ENCODE assay signal across 29 cellular contexts in the genomic region with DNA sequence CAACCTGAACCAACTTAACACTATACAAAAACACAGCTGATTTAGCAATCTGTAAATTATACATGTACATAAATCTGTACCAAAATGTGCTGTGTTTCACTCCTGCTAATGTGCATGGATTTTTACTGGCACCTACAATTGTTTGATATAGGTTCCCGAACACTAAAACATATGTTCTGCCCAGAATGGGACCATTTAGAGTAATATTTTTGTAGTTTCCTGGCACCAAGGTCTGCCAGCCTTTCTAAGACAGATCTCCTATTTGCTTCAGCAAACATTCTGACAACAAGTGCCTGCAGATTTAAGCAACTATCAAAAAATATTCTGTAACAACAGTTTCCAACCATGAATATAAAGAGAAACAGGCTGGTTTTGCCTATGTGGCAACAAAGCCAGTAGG. TPM values are rescaled to one million over a fixed set of nuclear protein-coding genes. Genes with fewer than 3 reads are reported as not detected.
"Had no signal": no experiment of that assay in that cellular context is flagged by ENCODE, and none has a peak within 500 bp of the region (broad histone marks: within the 10 kb centered on the region; RNA-seq: fewer than 3 reads in every experiment).

No MANE protein-coding gene starts in this region.

- H3K4me3 ChIP-seq: hepatocyte, left lung, lower lobe of right lung, pancreas, prostate gland, spleen, testis, thyroid gland, transverse colon, upper lobe of right lung had no signal

- ATAC-seq: left colon; left lung; lower lobe of right lung; naive thymus-derived CD8-positive, alpha-beta T cell; pancreas; right cardiac atrium; sciatic nerve; stimulated activated memory B cell treated with anti-CD40 and anti-IgM and Interleukin-4, amounts not matched to agents 10 μg/mL and 1 μg/mL and 100 μg/mL, for 72 hours; stimulated activated naive CD8-positive, alpha-beta T cell treated with anti-CD3 and anti-CD28 coated beads, Interleukin-15, amount 100 ng/mL, for 72 hours; upper lobe of right lung had no signal

- H3K9me3 ChIP-seq: left lung, lower lobe of right lung, pancreas, prostate gland, spleen, testis, thyroid gland, transverse colon, upper lobe of right lung had no signal

- H3K27me3 ChIP-seq: testis, thyroid gland had no signal

- H2AFZ ChIP-seq: hepatocyte had no signal

- H3K4me2 ChIP-seq: hepatocyte had no signal

- H3K36me3 ChIP-seq: left lung, lower lobe of right lung, pancreas, prostate gland, spleen, thyroid gland, transverse colon, upper lobe of right lung had no signal

- H3K4me1 ChIP-seq: prostate gland had no signal

- H3K27ac ChIP-seq: hepatocyte, left lung, lower lobe of right lung, pancreas, prostate gland, spleen, testis, thyroid gland, transverse colon, upper lobe of right lung had no signal

- FAIRE-seq: kidney, pancreas, small intestine, urothelium cell line had no signal

- H3K79me2 ChIP-seq: hepatocyte had no signal

- DNase-seq: kidney; left colon; left lung; lower lobe of right lung; mammary epithelial cell; mesenchymal stem cell; naive thymus-derived CD8-positive, alpha-beta T cell; nucleus accumbens; pancreas; posterior cingulate gyrus; retina; right cardiac atrium; small intestine; spleen; stimulated activated CD4-positive, alpha-beta T cell treated with anti-CD3 and anti-CD28 coated beads, Interleukin-4, amount 100 ng/mL, for 4 hours; stimulated activated CD8-positive, alpha-beta memory T cell treated with anti-CD3 and anti-CD28 coated beads, Interleukin-4, amount 100 ng/mL, for 48 hours; stimulated activated naive CD4-positive, alpha-beta T cell treated with Interleukin-2 at 50 U/mL for 16 hours; stimulated activated naive CD8-positive, alpha-beta T cell treated with anti-CD3 and anti-CD28 coated beads, Interleukin-15, amount 100 ng/mL, for 72 hours; substantia nigra; testis; thyroid gland; transverse colon; upper lobe of right lung had no signal

RNA-seq across cellular contexts. Expression of a gene that starts 4.2 kb away (rescaled TPM):
- total RNA-seq: liver; lower lobe of right lung; mammary epithelial cell; naive thymus-derived CD8-positive, alpha-beta T cell; right cardiac atrium; spleen; upper lobe of right lung had no signal
- polyA plus RNA-seq: liver; mammary epithelial cell; naive thymus-derived CD8-positive, alpha-beta T cell; spleen had no signal
